ENCODE assay signal across 18 cellular contexts in genomic region chr9:28439688-28440087, GRCh38.
"Had no signal": no experiment of that assay in that cellular context is flagged by ENCODE, and none has a peak within 500 bp of the region (broad histone marks: within the 10 kb centered on the region; RNA-seq: fewer than 3 reads in every experiment).

No MANE protein-coding gene starts in this region.

- H3K4me1 Mint-ChIP-seq: natural killer cell, neural crest cell had no signal

- H3K36me3 ChIP-seq: heart left ventricle, ovary had no signal

- H3K36me3 Mint-ChIP-seq: natural killer cell had no signal

- H3K27ac ChIP-seq: coronary artery, heart left ventricle, ovary had no signal

- H3K27ac Mint-ChIP-seq: endodermal cell, natural killer cell had no signal

- FAIRE-seq: endothelial cell of umbilical vein, islet of Langerhans had no signal

- ATAC-seq: heart left ventricle, left lobe of liver, natural killer cell, right cardiac atrium had no signal

- H3K4me3 Mint-ChIP-seq: endodermal cell, natural killer cell, neural crest cell had no signal

- H3K27me3 ChIP-seq: heart left ventricle, ovary had no signal

- DNase-seq: effector CD4-positive, alpha-beta T cell; endodermal cell; heart left ventricle; hypothalamus; kidney glomerular epithelial cell; natural killer cell; nucleus accumbens; ovary; right cardiac atrium; small intestine; stimulated activated CD4-positive, alpha-beta T cell treated with anti-CD3 and anti-CD28 coated beads, Interleukin-2, amount 100 ng/mL, for 48 hours; stimulated activated naive CD4-positive, alpha-beta T cell treated with Interleukin-2 at 50 U/mL for 16 hours; trophoblast cell had no signal

- H3K9me3 ChIP-seq: ovary had no signal

- H3K4me1 ChIP-seq: heart left ventricle had no signal

- H3K4me3 ChIP-seq: coronary artery, heart left ventricle, ovary had no signal
